In the genomic region with DNA sequence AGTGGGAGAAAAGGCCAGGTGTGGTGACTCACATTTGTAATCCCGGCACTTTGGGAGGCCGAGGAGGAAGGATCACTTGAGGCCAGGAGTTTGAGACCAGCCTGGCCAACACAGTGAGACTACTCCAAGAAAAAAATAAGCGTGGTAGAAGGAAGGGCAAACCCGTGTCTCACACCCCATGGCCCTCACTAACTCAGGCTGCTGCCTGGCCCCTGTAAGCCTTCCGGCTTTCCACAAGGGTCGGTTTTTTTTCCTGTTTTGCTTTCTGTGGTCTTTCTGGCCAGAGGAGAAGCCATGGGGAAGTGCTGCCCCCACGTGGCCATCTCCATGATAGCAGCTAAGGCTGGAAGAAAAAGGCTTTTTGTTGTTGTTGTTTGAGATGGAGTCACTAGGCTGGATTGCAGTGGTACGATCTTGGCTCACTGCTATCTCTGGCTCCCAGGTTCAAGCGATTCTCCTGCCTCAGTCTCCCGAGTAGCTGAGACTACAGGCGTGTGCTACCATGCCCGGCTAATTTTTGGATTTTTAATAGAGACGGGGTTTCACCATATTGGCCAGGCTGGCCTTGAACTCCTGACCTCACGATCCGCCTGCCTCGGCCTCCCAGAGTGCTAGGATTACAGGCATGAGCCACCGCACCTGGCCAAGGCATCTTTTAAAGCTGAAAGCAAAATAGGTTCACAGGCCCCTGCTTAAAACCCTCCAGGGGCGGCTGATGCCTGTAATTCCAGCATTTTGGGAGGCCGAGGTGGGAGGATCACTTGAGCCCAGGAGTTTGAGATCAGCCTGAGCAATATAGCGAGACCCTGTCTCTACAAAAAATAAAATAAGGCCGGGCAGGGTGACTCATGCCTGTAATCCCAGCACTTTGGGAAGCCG, we compare ENCODE assay signal across 8 cellular contexts. TPM values are rescaled to one million over a fixed set of nuclear protein-coding genes. Genes with fewer than 3 reads are reported as not detected.
DNase-seq lines count a peak whose midpoint lies in the region; ATAC-seq and TF ChIP-seq lines count a peak whose summit lies in the region.

No MANE protein-coding gene starts in this region.

- no peak overlapping the region for H3K4me3 Mint-ChIP-seq in activated naive CD4-positive, alpha-beta T cell treated with anti-CD3 and anti-CD28 coated beads, Interleukin-2, amount 10 ng/mL, durations not matched to agents 7 days and 5 days
- peak overlapping the region; percentile 1 for H3K4me3 Mint-ChIP-seq in glutamatergic neuron (ENCODE audit: unreplicated experiment)

- H3K18ac ChIP-seq in trophoblast cell (ENCODE audit: low read length) = no peak overlapping the region

- H2AFZ ChIP-seq in trophoblast cell (ENCODE audit: insufficient read depth, low read length, poor library complexity) = peak overlapping the region; percentile 42

- H3K9me3 ChIP-seq in trophoblast cell (ENCODE audit: insufficient read depth, low read depth, low read length) (no peaks in the 10 kb centered on the region), upper lobe of left lung (no peaks in the 10 kb centered on the region)

- TF ChIP-seq POLR2A in upper lobe of left lung (IDR thresholded peaks at IDR 0.05) = no peak

- CTCF ChIA-PET in activated naive CD4-positive, alpha-beta T cell treated with anti-CD3 and anti-CD28 coated beads, Interleukin-2, amount 10 ng/mL, durations not matched to agents 7 days and 5 days (lab: Charles Lee) = interaction anchor here (0.7 to 2.4 kb wide), 17 partner anchors 8 to 1064 kb away, joined by 3 to 16 read pairs (median 4); partner anchors contain the start of gene ARHGEF18

- H3K14ac ChIP-seq in trophoblast cell (ENCODE audit: low read length) = no peak overlapping the region

- H3K23ac ChIP-seq in trophoblast cell (ENCODE audit: low read length) = no peak overlapping the region

- no peak overlapping the region for H4K91ac ChIP-seq in trophoblast cell (ENCODE audit: low read depth, low read length)

- WGBS in trophoblast cell (ENCODE audit: extremely low coverage, insufficient coverage, insufficient read length) = no CpG with 5 or more reads among the region's 22 CpGs
- 41 to 42% methylated on average over 22 of the region's 22 CpGs for WGBS in upper lobe of left lung, 2 donors

- no peak overlapping the region for H4K12ac ChIP-seq in trophoblast cell (ENCODE audit: low read depth, low read length)

- no peak overlapping the region for H3K27ac ChIP-seq in trophoblast cell (ENCODE audit: low read depth, low read length)
- no peak overlapping the region for H3K27ac ChIP-seq in upper lobe of left lung

- no peak overlapping the region for H2BK120ac ChIP-seq in trophoblast cell (ENCODE audit: insufficient read depth, low read length, poor library complexity)

- no peaks in the 10 kb centered on the region for H3K9me3 Mint-ChIP-seq in activated naive CD4-positive, alpha-beta T cell treated with anti-CD3 and anti-CD28 coated beads, Interleukin-2, amount 10 ng/mL, durations not matched to agents 7 days and 5 days
- H3K9me3 Mint-ChIP-seq in glutamatergic neuron (ENCODE audit: unreplicated experiment) = peaks cover 4% of the 10 kb centered on the region

- no peak overlapping the region for H3K4me2 ChIP-seq in trophoblast cell (ENCODE audit: low read length)

- ATAC-seq in upper lobe of left lung (ENCODE audit: low FRiP score in 2 of 2) (peak; percentile 64 to 85), HG02840 (IDR thresholded peaks at IDR 0.05; ENCODE audit: low FRiP score, unreplicated experiment) (no peak)

- in situ Hi-C loops in SK-MEL-5 (cut with HindIII; ENCODE audit: low pct_unique_long_range_greater_than_20kb, low sequenced_read_pairs) = no loop called here

- peak; percentile 97 for TF ChIP-seq CTCF in LNCaP clone FGC (IDR thresholded peaks at IDR 0.05; ENCODE audit: control insufficient read depth, extremely low read depth, insufficient read depth)
- TF ChIP-seq CTCF in glutamatergic neuron (IDR thresholded peaks at IDR 0.05; ENCODE audit: partially characterized antibody, unreplicated experiment) = peak; percentile 96
- peak; percentile 84 to 92 (median 88) for TF ChIP-seq CTCF in upper lobe of left lung (IDR thresholded peaks at IDR 0.05)

- H4K8ac ChIP-seq in trophoblast cell (ENCODE audit: low read depth, low read length) = peak overlapping the region; percentile 9

- H3K4me3 ChIP-seq in LNCaP clone FGC (ENCODE audit: low read depth, low read length) (no peak overlapping the region), trophoblast cell (ENCODE audit: low read depth, low read length) (no peak overlapping the region), upper lobe of left lung (no peak overlapping the region)

- no peaks in the 10 kb centered on the region for H3K36me3 Mint-ChIP-seq in activated naive CD4-positive, alpha-beta T cell treated with anti-CD3 and anti-CD28 coated beads, Interleukin-2, amount 10 ng/mL, durations not matched to agents 7 days and 5 days
- no peaks in the 10 kb centered on the region for H3K36me3 Mint-ChIP-seq in glutamatergic neuron (ENCODE audit: unreplicated experiment)

- no peak overlapping the region for H2BK5ac ChIP-seq in trophoblast cell (ENCODE audit: low read depth, low read length, poor library complexity)

- DNase-seq in DMS53 (lab: John Stamatoyannopoulos, UW) = peak; percentile 82
- DNase-seq in LNCaP clone FGC (ENCODE audit: low read depth) = peak; percentile 28
- peak; percentile 81 for DNase-seq in SK-MEL-5 (ENCODE audit: low read depth, low spot score)
- peak; percentile 88 for DNase-seq in activated naive CD4-positive, alpha-beta T cell treated with anti-CD3 and anti-CD28 coated beads, Interleukin-2, amount 10 ng/mL, durations not matched to agents 7 days and 5 days
- peak; percentile 92 for DNase-seq in glutamatergic neuron
- peak; percentile 70 to 91 for DNase-seq in trophoblast cell
- peak in 1 of 2 donors; percentile 79 for DNase-seq in upper lobe of left lung

- H2AK5ac ChIP-seq in trophoblast cell (ENCODE audit: low read length) = no peak overlapping the region

- peak overlapping the region; percentile 59 for H3K27ac Mint-ChIP-seq in activated naive CD4-positive, alpha-beta T cell treated with anti-CD3 and anti-CD28 coated beads, Interleukin-2, amount 10 ng/mL, durations not matched to agents 7 days and 5 days
- no peak overlapping the region for H3K27ac Mint-ChIP-seq in glutamatergic neuron (ENCODE audit: unreplicated experiment)

- peaks cover 26% of the 10 kb centered on the region for H3K27me3 Mint-ChIP-seq in activated naive CD4-positive, alpha-beta T cell treated with anti-CD3 and anti-CD28 coated beads, Interleukin-2, amount 10 ng/mL, durations not matched to agents 7 days and 5 days
- H3K27me3 Mint-ChIP-seq in glutamatergic neuron (ENCODE audit: unreplicated experiment) = no peaks in the 10 kb centered on the region

- H2BK12ac ChIP-seq in trophoblast cell (ENCODE audit: low read length) = peak overlapping the region; percentile 74

- H3K27me3 ChIP-seq in trophoblast cell (ENCODE audit: insufficient read depth, low read length) (no peaks in the 10 kb centered on the region), upper lobe of left lung (no peaks in the 10 kb centered on the region)

- H3K36me3 ChIP-seq in trophoblast cell (ENCODE audit: control insufficient read depth in 1 of 2, insufficient read depth in 2 of 2, low read length in 2 of 2) (no peaks in the 10 kb centered on the region), upper lobe of left lung (no peaks in the 10 kb centered on the region)

- TF ChIP-seq EP300 in upper lobe of left lung (IDR thresholded peaks at IDR 0.05) = no peak

- H3K4me1 Mint-ChIP-seq in activated naive CD4-positive, alpha-beta T cell treated with anti-CD3 and anti-CD28 coated beads, Interleukin-2, amount 10 ng/mL, durations not matched to agents 7 days and 5 days = peaks cover 63% of the 10 kb centered on the region
- no peaks in the 10 kb centered on the region for H3K4me1 Mint-ChIP-seq in glutamatergic neuron (ENCODE audit: low read depth, unreplicated experiment)

- H3K9ac ChIP-seq in trophoblast cell (ENCODE audit: low read length) = no peak overlapping the region

- no peaks in the 10 kb centered on the region for H3K4me1 ChIP-seq in trophoblast cell (ENCODE audit: control insufficient read depth in 1 of 2, insufficient read depth in 2 of 2, low read length in 2 of 2)
- H3K4me1 ChIP-seq in upper lobe of left lung = peaks cover 0 to 26% (median 14%) of the 10 kb centered on the region in 4 donors

- H3K79me1 ChIP-seq in trophoblast cell (ENCODE audit: low read length) = no peaks in the 10 kb centered on the region

- H3K4ac ChIP-seq in trophoblast cell (ENCODE audit: low read depth, low read length) = no peak overlapping the region

- no peaks in the 10 kb centered on the region for H3K79me2 ChIP-seq in trophoblast cell (ENCODE audit: control insufficient read depth, insufficient read depth, low read length, poor library complexity)

RNA-seq across cellular contexts. Expression of gene ARHGEF18, which starts 7.5 kb away (rescaled TPM):
- 19.9 and 20.1 TPM in 2 replicates for total RNA-seq in SK-MEL-5 (2014; rRNA removed; shearing (Covaris generic))
- 22.7 and 29.2 TPM in 2 replicates for polyA plus RNA-seq in SK-MEL-5 (2015; cell fraction: cytosol; rRNA removed)
- polyA plus RNA-seq in SK-MEL-5 (2015; cell fraction: nucleus; rRNA removed) = 19.8 and 30.1 TPM in 2 replicates
- total RNA-seq in glutamatergic neuron (ENCODE audit: unreplicated experiment) (44.1 TPM), upper lobe of left lung (100 to 1,000 TPM in 1 of 6 donors, 10 to 100 TPM in 5; 56.1 to 106 (median 66.0) TPM)
- 38.7 and 39.8 TPM in 2 replicates for polyA plus RNA-seq in trophoblast cell (2013)

RNA-seq across cellular contexts. Expression of gene INSR, which starts 47.0 kb away (rescaled TPM):
- total RNA-seq in SK-MEL-5 (2014; rRNA removed; shearing (Covaris generic)) = 10.7 and 11.3 TPM in 2 replicates
- polyA plus RNA-seq in SK-MEL-5 (2015; cell fraction: cytosol; rRNA removed) = 6.4 and 12.3 TPM in 2 replicates
- polyA plus RNA-seq in SK-MEL-5 (2015; cell fraction: nucleus; rRNA removed) = 8.4 and 10.7 TPM in 2 replicates
- total RNA-seq in glutamatergic neuron (ENCODE audit: unreplicated experiment) (23.9 TPM), upper lobe of left lung (100 to 1,000 TPM in 1 of 6 donors, 10 to 100 TPM in 5; 32.4 to 142 (median 49.9) TPM)
- polyA plus RNA-seq in trophoblast cell (2013) = 7.5 and 7.6 TPM in 2 replicates
